Comparison of ENCODE assay signal across 3 cellular contexts in genomic region chr3:13277130-13277783, GRCh38.
TF ChIP-seq lines count a peak whose summit lies in the region.

No MANE protein-coding gene starts in this region.

TF ChIP-seq in liver, 16 proteins besides CTCF, POLR2A, EP300 and RAD21 (continued from another document):
- TF ChIP-seq REST (IDR thresholded peaks at IDR 0.05) (no peak), EGR1 (IDR thresholded peaks at IDR 0.05; ENCODE audit: low read depth in 2 of 2) (no peak), RXRA (IDR thresholded peaks at IDR 0.05) (peak in 1 of 2 donors; percentile 8)

TF ChIP-seq in HepG2, 621 proteins besides CTCF, POLR2A, EP300 and RAD21 (continued from another document):
- TF ChIP-seq, protein P1, sequence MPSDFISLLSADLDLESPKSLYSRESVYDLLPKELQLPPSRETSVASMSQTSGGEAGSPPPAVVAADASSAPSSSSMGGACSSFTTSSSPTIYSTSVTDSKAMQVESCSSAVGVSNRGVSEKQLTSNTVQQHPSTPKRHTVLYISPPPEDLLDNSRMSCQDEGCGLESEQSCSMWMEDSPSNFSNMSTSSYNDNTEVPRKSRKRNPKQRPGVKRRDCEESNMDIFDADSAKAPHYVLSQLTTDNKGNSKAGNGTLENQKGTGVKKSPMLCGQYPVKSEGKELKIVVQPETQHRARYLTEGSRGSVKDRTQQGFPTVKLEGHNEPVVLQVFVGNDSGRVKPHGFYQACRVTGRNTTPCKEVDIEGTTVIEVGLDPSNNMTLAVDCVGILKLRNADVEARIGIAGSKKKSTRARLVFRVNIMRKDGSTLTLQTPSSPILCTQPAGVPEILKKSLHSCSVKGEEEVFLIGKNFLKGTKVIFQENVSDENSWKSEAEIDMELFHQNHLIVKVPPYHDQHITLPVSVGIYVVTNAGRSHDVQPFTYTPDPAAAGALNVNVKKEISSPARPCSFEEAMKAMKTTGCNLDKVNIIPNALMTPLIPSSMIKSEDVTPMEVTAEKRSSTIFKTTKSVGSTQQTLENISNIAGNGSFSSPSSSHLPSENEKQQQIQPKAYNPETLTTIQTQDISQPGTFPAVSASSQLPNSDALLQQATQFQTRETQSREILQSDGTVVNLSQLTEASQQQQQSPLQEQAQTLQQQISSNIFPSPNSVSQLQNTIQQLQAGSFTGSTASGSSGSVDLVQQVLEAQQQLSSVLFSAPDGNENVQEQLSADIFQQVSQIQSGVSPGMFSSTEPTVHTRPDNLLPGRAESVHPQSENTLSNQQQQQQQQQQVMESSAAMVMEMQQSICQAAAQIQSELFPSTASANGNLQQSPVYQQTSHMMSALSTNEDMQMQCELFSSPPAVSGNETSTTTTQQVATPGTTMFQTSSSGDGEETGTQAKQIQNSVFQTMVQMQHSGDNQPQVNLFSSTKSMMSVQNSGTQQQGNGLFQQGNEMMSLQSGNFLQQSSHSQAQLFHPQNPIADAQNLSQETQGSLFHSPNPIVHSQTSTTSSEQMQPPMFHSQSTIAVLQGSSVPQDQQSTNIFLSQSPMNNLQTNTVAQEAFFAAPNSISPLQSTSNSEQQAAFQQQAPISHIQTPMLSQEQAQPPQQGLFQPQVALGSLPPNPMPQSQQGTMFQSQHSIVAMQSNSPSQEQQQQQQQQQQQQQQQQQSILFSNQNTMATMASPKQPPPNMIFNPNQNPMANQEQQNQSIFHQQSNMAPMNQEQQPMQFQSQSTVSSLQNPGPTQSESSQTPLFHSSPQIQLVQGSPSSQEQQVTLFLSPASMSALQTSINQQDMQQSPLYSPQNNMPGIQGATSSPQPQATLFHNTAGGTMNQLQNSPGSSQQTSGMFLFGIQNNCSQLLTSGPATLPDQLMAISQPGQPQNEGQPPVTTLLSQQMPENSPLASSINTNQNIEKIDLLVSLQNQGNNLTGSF (CRISPR knock-in tag; IDR thresholded peaks at IDR 0.05): no peak
- no peak for TF ChIP-seq NBN (conservative IDR thresholded peaks at IDR 0.05)

TF ChIP-seq in GM23338, 12 proteins besides CTCF, POLR2A, EP300 and RAD21 (continued from another document):
- no peak for TF ChIP-seq ZNF462 (CRISPR knock-in tag; IDR thresholded peaks at IDR 0.05)
- no peak for TF ChIP-seq JUNB (IDR thresholded peaks at IDR 0.05; ENCODE audit: unreplicated experiment)
- TF ChIP-seq POLR2AphosphoS5 (IDR thresholded peaks at IDR 0.05; ENCODE audit: low read depth): no peak
- TF ChIP-seq ZNF331 (CRISPR knock-in tag; IDR thresholded peaks at IDR 0.05; ENCODE audit: low read depth): no peak
- no peak for TF ChIP-seq STAT1 (IDR thresholded peaks at IDR 0.05; ENCODE audit: unreplicated experiment)
- TF ChIP-seq EZH2 (IDR thresholded peaks at IDR 0.05; ENCODE audit: low read depth, unreplicated experiment): no peak
- no peak for TF ChIP-seq ZNF114 (CRISPR knock-in tag; IDR thresholded peaks at IDR 0.05)
- TF ChIP-seq ETS1 (IDR thresholded peaks at IDR 0.05): no peak
- TF ChIP-seq EZH2phosphoT487 (IDR thresholded peaks at IDR 0.05; ENCODE audit: unreplicated experiment): no peak
TF ChIP-seq in GM23338: peak in this region for 0.
